Comparison of ENCODE assay signal across 22 cellular contexts in the genomic region with DNA sequence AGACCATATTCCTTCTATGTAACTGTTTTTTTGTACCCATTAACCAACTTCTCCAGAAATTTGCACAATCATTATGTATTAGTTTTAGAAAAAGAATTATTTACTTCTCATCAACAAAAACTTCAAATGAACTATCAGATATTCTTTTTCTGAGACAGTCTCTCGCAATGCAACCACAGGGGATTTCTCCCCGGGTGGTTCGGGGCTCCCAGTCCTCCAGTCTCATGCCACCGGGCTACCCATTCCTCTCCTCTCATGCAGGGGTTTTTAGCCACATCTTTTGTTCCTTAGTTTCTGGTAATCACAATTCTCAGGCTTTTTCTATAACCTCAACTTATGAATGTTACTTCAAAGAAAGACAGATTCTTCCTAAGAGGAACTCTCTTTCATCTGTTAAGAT. TPM values are rescaled to one million over a fixed set of nuclear protein-coding genes. Genes with fewer than 3 reads are reported as not detected.
"Had no signal": no experiment of that assay in that cellular context is flagged by ENCODE, and none has a peak within 500 bp of the region (broad histone marks: within the 10 kb centered on the region; RNA-seq: fewer than 3 reads in every experiment).

No MANE protein-coding gene starts in this region.

- DNase-seq: activated CD4-positive, CD25-positive, alpha-beta regulatory T cell; activated CD8-positive, alpha-beta memory T cell treated with anti-CD3 and anti-CD28 coated beads, Interleukin-2, amount 50 U/mL, for 48 hours; activated effector memory CD4-positive, alpha-beta T cell treated with anti-CD3 and anti-CD28 coated beads, Interleukin-2, amount 50 U/mL, for 16 hours; activated naive CD8-positive, alpha-beta T cell treated with anti-CD3 and anti-CD28 coated beads, Interleukin-2, amount 10 ng/mL, durations not matched to agents 7 days and 5 days; aorta; endodermal cell; erythroblast; left lung; mesendoderm; spleen; stimulated activated CD8-positive, alpha-beta memory T cell treated with anti-CD3 and anti-CD28 coated beads, Interleukin-4, amount 100 ng/mL, for 48 hours; T-helper 17 cell; tibial artery had no signal

- H3K4me3 ChIP-seq: breast epithelium, left lung, SK-N-MC, spleen, tibial artery had no signal

- H3K4me1 ChIP-seq: breast epithelium, left lung, tibial artery had no signal

- H3K27me3 ChIP-seq: breast epithelium, left lung, spleen, tibial artery had no signal

- H3K27ac Mint-ChIP-seq: activated naive CD8-positive, alpha-beta T cell treated with anti-CD3 and anti-CD28 coated beads, Interleukin-2, amount 10 ng/mL, durations not matched to agents 7 days and 5 days; endodermal cell; T-helper 17 cell had no signal

- H3K27me3 Mint-ChIP-seq: activated naive CD8-positive, alpha-beta T cell treated with anti-CD3 and anti-CD28 coated beads, Interleukin-2, amount 10 ng/mL, durations not matched to agents 7 days and 5 days had no signal

- ATAC-seq: left lung, sciatic nerve, T-helper 17 cell had no signal

- H3K4me3 Mint-ChIP-seq: activated naive CD8-positive, alpha-beta T cell treated with anti-CD3 and anti-CD28 coated beads, Interleukin-2, amount 10 ng/mL, durations not matched to agents 7 days and 5 days; endodermal cell; T-helper 17 cell had no signal

- H3K36me3 ChIP-seq: breast epithelium, left lung, spleen, tibial artery had no signal

- H3K9me3 Mint-ChIP-seq: activated naive CD8-positive, alpha-beta T cell treated with anti-CD3 and anti-CD28 coated beads, Interleukin-2, amount 10 ng/mL, durations not matched to agents 7 days and 5 days; endodermal cell had no signal

- H3K9me3 ChIP-seq: breast epithelium, left lung, spleen, tibial artery had no signal

- H3K27ac ChIP-seq: breast epithelium, left lung, SK-N-MC, spleen, tibial artery had no signal

RNA-seq across cellular contexts. Expression of a gene that starts 46.6 kb away (rescaled TPM):
- total RNA-seq: activated naive CD8-positive, alpha-beta T cell treated with anti-CD3 and anti-CD28 coated beads, Interleukin-2, amount 10 ng/mL, durations not matched to agents 7 days and 5 days; chondrocyte; dermis microvascular lymphatic vessel endothelial cell; endodermal cell; osteoblast; pulmonary artery endothelial cell; sciatic nerve had no signal
- polyA plus RNA-seq: aorta, keratinocyte, neural cell had no signal
